ENCODE assay signal across 8 cellular contexts in genomic region chr12:65171073-65171472, GRCh38. TPM values are rescaled to one million over a fixed set of nuclear protein-coding genes. Genes with fewer than 3 reads are reported as not detected.
DNase-seq lines count a peak whose midpoint lies in the region; ATAC-seq, FAIRE-seq and TF ChIP-seq lines count a peak whose summit lies in the region.

No MANE protein-coding gene starts in this region.

- dilution Hi-C loops in keratinocyte (cut with MboI; ENCODE audit: extremely low pct_ligation_motif_present, low sequenced_read_pairs) = no loop called here

- H3K36me3 ChIP-seq in keratinocyte (ENCODE audit: control insufficient read depth in 2 of 2, extremely low read depth in 1 of 2, insufficient read depth in 2 of 2, low read length in 2 of 2) (peaks cover 2 to 6% of the 10 kb centered on the region in 2 experiments), testis (ENCODE audit: low read depth, missing control alignments) (no peaks in the 10 kb centered on the region)

- peaks cover 15% of the 10 kb centered on the region for H4K20me1 ChIP-seq in keratinocyte (ENCODE audit: control insufficient read depth, extremely low read depth, insufficient read depth, low read length)

- peaks cover 28% of the 10 kb centered on the region for H3K4me1 Mint-ChIP-seq in activated CD4-positive, alpha-beta T cell treated with anti-CD3 and anti-CD28 coated beads, Interleukin-2, amount 10 ng/mL, durations not matched to agents 24 days and 14 days
- peaks cover 38% of the 10 kb centered on the region for H3K4me1 Mint-ChIP-seq in activated naive CD8-positive, alpha-beta T cell (ENCODE audit: low read depth)

- ATAC-seq in HG02642 (IDR thresholded peaks at IDR 0.05; ENCODE audit: poor library complexity, unreplicated experiment) = no peak

- H3K27ac Mint-ChIP-seq in activated CD4-positive, alpha-beta T cell treated with anti-CD3 and anti-CD28 coated beads, Interleukin-2, amount 10 ng/mL, durations not matched to agents 24 days and 14 days = peak overlapping the region; percentile 93
- H3K27ac Mint-ChIP-seq in activated naive CD8-positive, alpha-beta T cell = no peak overlapping the region

- H3K9ac ChIP-seq in keratinocyte (ENCODE audit: control insufficient read depth, extremely low read depth, insufficient read depth, low read length) = peak overlapping the region; percentile 98

- peak overlapping the region; percentile 98 for H3K4me2 ChIP-seq in keratinocyte (ENCODE audit: control insufficient read depth, extremely low read depth, insufficient read depth, low read depth, low read length)

- no peak overlapping the region for H2AFZ ChIP-seq in keratinocyte (ENCODE audit: control insufficient read depth, low read length)

- no peak for DNase-seq in activated CD4-positive, alpha-beta T cell treated with anti-CD3 and anti-CD28 coated beads, Interleukin-2, amount 10 ng/mL, durations not matched to agents 24 days and 14 days
- no peak for DNase-seq in activated CD4-positive, alpha-beta T cell treated with anti-CD3 and anti-CD28 coated beads, Interleukin-2, amount 50 U/mL, for 1 hour
- DNase-seq in keratinocyte (ENCODE audit: low read depth, low spot score) (no peak), testis (no peak), NCI-H1436 treated with DMSO at 0.1 percent for 48 hours (lab: John Stamatoyannopoulos, UW) (no peak)
- DNase-seq in stimulated activated CD8-positive, alpha-beta memory T cell treated with anti-CD3 and anti-CD28 coated beads, Interleukin-4, amount 100 ng/mL, for 48 hours = no peak

- H3K9me1 ChIP-seq in keratinocyte (ENCODE audit: control insufficient read depth, extremely low read depth, insufficient read depth, low read length) = no peaks in the 10 kb centered on the region

- intact Hi-C loops in activated CD4-positive, alpha-beta T cell treated with anti-CD3 and anti-CD28 coated beads, Interleukin-2, amount 10 ng/mL, durations not matched to agents 24 days and 14 days (cut with micrococcal nuclease) = loop anchor here (2.0 to 5.0 kb wide), 3 partner anchors 14 to 559 kb away; partner anchors contain the start of gene RASSF3
- intact Hi-C loops in testis (cut with DNase I; ENCODE audit: low total_unique reads) = no loop called here

- H3K4me3 Mint-ChIP-seq in activated CD4-positive, alpha-beta T cell treated with anti-CD3 and anti-CD28 coated beads, Interleukin-2, amount 10 ng/mL, durations not matched to agents 24 days and 14 days = peak overlapping the region; percentile 91
- H3K4me3 Mint-ChIP-seq in activated naive CD8-positive, alpha-beta T cell = peak overlapping the region; percentile 98

- WGBS in testis, 2 donors = 41 to 55% methylated on average over 8 of the region's 8 CpGs

- peaks cover 64% of the 10 kb centered on the region for H3K79me2 ChIP-seq in keratinocyte (ENCODE audit: control insufficient read depth, insufficient read depth, low read length)

- H3K27ac ChIP-seq in keratinocyte (ENCODE audit: control insufficient read depth, insufficient read depth, low read length) = peak overlapping the region; percentile 94
- H3K27ac ChIP-seq in testis = no peak overlapping the region

- no peaks in the 10 kb centered on the region for H3K9me3 Mint-ChIP-seq in activated CD4-positive, alpha-beta T cell treated with anti-CD3 and anti-CD28 coated beads, Interleukin-2, amount 10 ng/mL, durations not matched to agents 24 days and 14 days
- H3K9me3 Mint-ChIP-seq in activated naive CD8-positive, alpha-beta T cell (ENCODE audit: low read depth) = no peaks in the 10 kb centered on the region

- TF ChIP-seq CTCF in keratinocyte (optimal IDR thresholded peaks at IDR 0.05 in 1 of 3, IDR thresholded peaks at IDR 0.05 in 1 of 3, conservative IDR thresholded peaks at IDR 0.05 in 1 of 3; ENCODE audit: extremely low read depth in 1 of 3, insufficient read depth in 2 of 3, low read length in 3 of 3) (no peak), testis (IDR thresholded peaks at IDR 0.05) (no peak)

- H3K9me3 ChIP-seq in keratinocyte (ENCODE audit: control insufficient read depth, low read depth, low read length) = no peaks in the 10 kb centered on the region
- H3K9me3 ChIP-seq in testis = no peaks in the 10 kb centered on the region

- peaks cover 27% of the 10 kb centered on the region for H3K36me3 Mint-ChIP-seq in activated CD4-positive, alpha-beta T cell treated with anti-CD3 and anti-CD28 coated beads, Interleukin-2, amount 10 ng/mL, durations not matched to agents 24 days and 14 days (ENCODE audit: low read depth)
- H3K36me3 Mint-ChIP-seq in activated naive CD8-positive, alpha-beta T cell = peaks cover 2% of the 10 kb centered on the region

- H3K27me3 Mint-ChIP-seq in activated CD4-positive, alpha-beta T cell treated with anti-CD3 and anti-CD28 coated beads, Interleukin-2, amount 10 ng/mL, durations not matched to agents 24 days and 14 days = peaks cover 2% of the 10 kb centered on the region
- peaks cover 1% of the 10 kb centered on the region for H3K27me3 Mint-ChIP-seq in activated naive CD8-positive, alpha-beta T cell

- no peak for TF ChIP-seq POLR2A in testis (IDR thresholded peaks at IDR 0.05)

- H3K4me1 ChIP-seq in keratinocyte (ENCODE audit: control insufficient read depth, extremely low read depth, insufficient read depth, low read length) (peaks cover 23% of the 10 kb centered on the region), testis (peaks cover 21% of the 10 kb centered on the region)

- peak overlapping the region; percentile 94 to 98 (median 94) for H3K4me3 ChIP-seq in keratinocyte (ENCODE audit: control insufficient read depth in 2 of 3, extremely low read depth in 1 of 3, insufficient read depth in 2 of 3, low read depth in 1 of 3, low read length in 3 of 3)
- H3K4me3 ChIP-seq in testis = peak overlapping the region; percentile 98

- no peak for FAIRE-seq in keratinocyte (lab: Jason Lieb, UNC)

- no peaks in the 10 kb centered on the region for H3K27me3 ChIP-seq in keratinocyte (ENCODE audit: control insufficient read depth, extremely low read depth, insufficient read depth, low read length)
- no peaks in the 10 kb centered on the region for H3K27me3 ChIP-seq in testis

RNA-seq across cellular contexts. Expression of gene LEMD3, which starts 1.7 kb away (rescaled TPM):
- total RNA-seq in activated CD4-positive, alpha-beta T cell treated with anti-CD3 and anti-CD28 coated beads, Interleukin-2, amount 10 ng/mL, durations not matched to agents 24 days and 14 days = 28.9 and 30.0 TPM in 2 replicates
- polyA plus RNA-seq in keratinocyte = 10.8 to 21.8 TPM (median 13.1 TPM) in 3 replicates
- 12.0 TPM for polyA plus RNA-seq in keratinocyte (2011; ENCODE audit: low read depth)
- polyA plus RNA-seq in keratinocyte (2011; cell fraction: cytosol; rRNA removed) = 3.2 and 5.8 TPM in 2 replicates
- 23.0 and 36.4 TPM in 2 replicates for polyA plus RNA-seq in keratinocyte (2011; cell fraction: nucleus; rRNA removed)
- polyA plus RNA-seq in keratinocyte (2012; ENCODE audit: low replicate concordance) = 14.2 and 14.4 TPM in 2 replicates
- 5.7 to 16.4 TPM (median 9.4 TPM) in 3 replicates for polyA minus RNA-seq in keratinocyte
- 9.0 TPM for polyA minus RNA-seq in keratinocyte (2011; cell fraction: cytosol; rRNA and poly(A)+ RNA removed)
- polyA minus RNA-seq in keratinocyte (2011; cell fraction: nucleus; rRNA and poly(A)+ RNA removed) = 28.3 and 44.4 TPM in 2 replicates
- total RNA-seq in testis = 10 to 100 TPM; 72.4 to 92.4 TPM
- polyA plus RNA-seq in testis (ENCODE audit: insufficient read depth, low read depth, low replicate concordance) = 38.7 TPM

RNA-seq across cellular contexts. Expression of gene WIF1, which starts 50.0 kb away (rescaled TPM):
- total RNA-seq in activated CD4-positive, alpha-beta T cell treated with anti-CD3 and anti-CD28 coated beads, Interleukin-2, amount 10 ng/mL, durations not matched to agents 24 days and 14 days = not detected in 2 replicates
- not detected in 3 replicates for polyA plus RNA-seq in keratinocyte
- polyA plus RNA-seq in keratinocyte (2011; ENCODE audit: low read depth) = not detected
- polyA plus RNA-seq in keratinocyte (2011; cell fraction: cytosol; rRNA removed) = not detected in 2 replicates
- polyA plus RNA-seq in keratinocyte (2011; cell fraction: nucleus; rRNA removed) = not detected in 2 replicates
- polyA plus RNA-seq in keratinocyte (2012; ENCODE audit: low replicate concordance) = not detected in 2 replicates
- polyA minus RNA-seq in keratinocyte = not detected in 3 replicates
- not detected for polyA minus RNA-seq in keratinocyte (2011; cell fraction: cytosol; rRNA and poly(A)+ RNA removed)
- polyA minus RNA-seq in keratinocyte (2011; cell fraction: nucleus; rRNA and poly(A)+ RNA removed) = not detected in 2 replicates
- total RNA-seq in testis = 1 to 10 TPM in 1 of 2 donors, under 1 TPM in 1; 0.87 to 4.5 TPM
- polyA plus RNA-seq in testis (ENCODE audit: insufficient read depth, low read depth, low replicate concordance) = 3.1 TPM
